Comparison of ENCODE assay signal across 23 cellular contexts in the genomic region with DNA sequence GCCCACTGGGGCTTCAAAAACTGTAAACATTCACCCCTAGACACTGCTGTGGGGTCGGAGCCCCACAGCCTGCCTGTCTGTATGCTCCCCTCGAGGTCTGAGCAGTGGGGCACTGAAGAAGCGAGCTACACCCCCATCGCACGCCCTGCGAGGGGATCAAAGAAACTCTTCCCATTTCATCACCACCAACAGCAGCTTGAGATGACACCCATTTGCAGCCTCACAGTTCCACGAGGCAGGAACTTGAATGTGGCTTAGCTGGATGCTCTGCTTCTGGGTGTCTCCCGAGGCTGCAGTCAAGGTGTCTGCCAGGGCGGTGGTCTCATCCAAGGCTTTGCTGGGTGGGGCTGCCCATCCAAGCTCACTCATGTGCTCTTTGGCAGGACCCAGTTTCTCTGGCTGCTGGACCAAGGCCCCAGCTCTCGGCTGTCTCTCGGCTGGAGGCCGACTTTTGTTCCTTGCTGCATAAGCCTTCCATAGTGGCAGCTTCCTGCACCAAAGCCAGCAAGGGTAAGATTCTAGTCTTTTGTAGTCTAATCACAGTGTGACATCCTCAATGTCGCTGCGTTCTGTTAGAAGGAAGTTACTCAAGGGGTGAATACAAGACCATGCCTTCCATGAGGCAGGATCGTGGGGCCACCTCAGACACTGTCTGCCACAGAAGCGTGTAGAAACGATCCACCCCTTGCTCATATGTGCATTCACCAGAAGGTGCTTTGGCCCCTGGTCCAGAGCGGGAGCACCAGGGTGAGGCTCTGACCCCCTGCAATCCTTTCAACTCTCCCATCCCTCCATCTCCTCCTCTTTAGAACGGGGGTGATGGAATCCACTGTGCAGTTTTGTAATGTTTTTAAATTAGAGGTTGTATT. TPM values are rescaled to one million over a fixed set of nuclear protein-coding genes. Genes with fewer than 3 reads are reported as not detected.
DNase-seq lines count a peak whose midpoint lies in the region; ATAC-seq, FAIRE-seq and TF ChIP-seq lines count a peak whose summit lies in the region.
"Had no signal": no experiment of that assay in that cellular context is flagged by ENCODE, and none has a peak within 500 bp of the region (broad histone marks: within the 10 kb centered on the region; RNA-seq: fewer than 3 reads in every experiment).

No MANE protein-coding gene starts in this region.

- no peaks in the 10 kb centered on the region for H3K9me3 ChIP-seq in left lung
- H3K9me3 ChIP-seq: BE2C had no signal

- intact Hi-C loops in left lung (cut with DNase I), result no loop called here

- peaks cover 3% of the 10 kb centered on the region for H3K36me3 Mint-ChIP-seq in chondrocyte (ENCODE audit: low read depth)
- no peaks in the 10 kb centered on the region for H3K36me3 Mint-ChIP-seq in nephron (ENCODE audit: low read depth)
- H3K36me3 Mint-ChIP-seq: CD4-positive, CD25-positive, alpha-beta regulatory T cell; CD8-positive, alpha-beta memory T cell had no signal

- DNase-seq in NB4 (ENCODE audit: low read depth), result peak; percentile 25
- DNase-seq in chondrocyte (ENCODE audit: low spot score), result no peak
- DNase-seq in GM12892 (ENCODE audit: insufficient read length), result no peak
- no peak for DNase-seq in left lung
- DNase-seq in NCI-H748 (lab: John Stamatoyannopoulos, UW; ENCODE audit: unreplicated experiment), result no peak
- DNase-seq: ACHN; BE2C; C1 segment of cervical spinal cord; CD4-positive, CD25-positive, alpha-beta regulatory T cell; CD8-positive, alpha-beta memory T cell; COR-L47; DMS 273 treated with DMSO at 0.1 percent for 48 hours; DMS53; DND-41; EL; GM23248 had no signal

- no peak overlapping the region for H3K4me3 Mint-ChIP-seq in chondrocyte (ENCODE audit: unreplicated experiment)
- H3K4me3 Mint-ChIP-seq in nephron, result no peak overlapping the region
- H3K4me3 Mint-ChIP-seq: CD4-positive, CD25-positive, alpha-beta regulatory T cell; CD8-positive, alpha-beta memory T cell had no signal

- H3K27me3 Mint-ChIP-seq in chondrocyte (ENCODE audit: low read depth), result no peaks in the 10 kb centered on the region
- H3K27me3 Mint-ChIP-seq in nephron (ENCODE audit: low read depth), result peaks cover 11% of the 10 kb centered on the region

- peaks cover 0 to 17% of the 10 kb centered on the region in 2 donors for H3K27me3 ChIP-seq in left lung
- H3K27me3 ChIP-seq: BE2C had no signal

- no peak overlapping the region for H3K27ac ChIP-seq in left lung
- H3K27ac ChIP-seq: GM23248 had no signal

- no peak for FAIRE-seq in GM12892 (lab: Jason Lieb, UNC)
- FAIRE-seq: A204.1, GM12891, GM18507, HepG2 had no signal

- ATAC-seq in left lung, result no peak
- no peak for ATAC-seq in HG03521 (IDR thresholded peaks at IDR 0.05; ENCODE audit: unreplicated experiment)
- ATAC-seq: HepG2 had no signal

- H3K4me1 Mint-ChIP-seq in chondrocyte (ENCODE audit: low read depth) (peaks cover 74% of the 10 kb centered on the region), nephron (peaks cover 51% of the 10 kb centered on the region)
- H3K4me1 Mint-ChIP-seq: CD8-positive, alpha-beta memory T cell had no signal

- no peaks in the 10 kb centered on the region for H3K4me1 ChIP-seq in left lung
- H3K4me1 ChIP-seq: HAP-1 had no signal

- H3K4me3 ChIP-seq in NB4 (ENCODE audit: low read depth, low read length), result no peak overlapping the region
- H3K4me3 ChIP-seq in left lung, result no peak overlapping the region
- H3K4me3 ChIP-seq: GM23248, HAP-1 had no signal

- no peak for TF ChIP-seq POLR2A in NB4 (IDR thresholded peaks at IDR 0.05; ENCODE audit: extremely low read depth, insufficient read length)
- no peak for TF ChIP-seq POLR2A in GM12892 (IDR thresholded peaks at IDR 0.05; ENCODE audit: low read depth, low read length)

- H3K27ac Mint-ChIP-seq in chondrocyte (ENCODE audit: unreplicated experiment) (peak overlapping the region; percentile 99), nephron (peak overlapping the region in 2 of 3 experiments; percentile 78 to 97)
- H3K27ac Mint-ChIP-seq: CD4-positive, CD25-positive, alpha-beta regulatory T cell had no signal

- no peak for TF ChIP-seq CTCF in NB4 (IDR thresholded peaks at IDR 0.05; ENCODE audit: low read depth, low read length)
- TF ChIP-seq CTCF in chondrocyte (IDR thresholded peaks at IDR 0.05), result no peak
- TF ChIP-seq CTCF in nephron (IDR thresholded peaks at IDR 0.05; ENCODE audit: unreplicated experiment in 3 of 3), result no peak
- no peak for TF ChIP-seq CTCF in left lung (IDR thresholded peaks at IDR 0.05)

- no peaks in the 10 kb centered on the region for H3K36me3 ChIP-seq in left lung
- H3K36me3 ChIP-seq: BE2C, HAP-1 had no signal

- H3K9me3 Mint-ChIP-seq in chondrocyte (ENCODE audit: low read depth) (peaks cover 6% of the 10 kb centered on the region), nephron (peaks cover 1% of the 10 kb centered on the region)
- H3K9me3 Mint-ChIP-seq: CD4-positive, CD25-positive, alpha-beta regulatory T cell; CD8-positive, alpha-beta memory T cell had no signal

RNA-seq across cellular contexts. Expression of gene SEPTIN5, which starts 46.2 kb away (rescaled TPM):
- total RNA-seq in chondrocyte (113 to 214 TPM (median 197 TPM) in 3 replicates), left lung (10 to 100 TPM; 14.6 to 20.3 TPM)
- 0.89 TPM for polyA plus RNA-seq in GM12892 (2012; ENCODE audit: missing spikeins)
- total RNA-seq: HepG2 had no signal
- polyA plus RNA-seq: CD4-positive, CD25-positive, alpha-beta regulatory T cell; CD8-positive, alpha-beta memory T cell had no signal

RNA-seq across cellular contexts. Expression of gene GP1BB, which starts 55.2 kb away (rescaled TPM):
- total RNA-seq in chondrocyte (36.4 to 63.4 TPM (median 56.0 TPM) in 3 replicates), left lung (1 to 10 TPM in 1 of 2 donors, not detected in 1; 3.6 TPM)
- not detected for polyA plus RNA-seq in GM12892 (2012; ENCODE audit: missing spikeins)
- total RNA-seq: CD8-positive, alpha-beta memory T cell; HepG2 had no signal
- polyA plus RNA-seq: CD4-positive, CD25-positive, alpha-beta regulatory T cell; CD8-positive, alpha-beta memory T cell; HepG2 had no signal
